In genomic region chr7:140924019-140924820, GRCh38 we compare ENCODE assay signal across 8 cellular contexts. TPM values are rescaled to one million over a fixed set of nuclear protein-coding genes. Genes with fewer than 3 reads are reported as not detected.
DNase-seq lines count a peak whose midpoint lies in the region; ATAC-seq, FAIRE-seq and TF ChIP-seq lines count a peak whose summit lies in the region.

No MANE protein-coding gene starts in this region.

- no peaks in the 10 kb centered on the region for H3K27me3 ChIP-seq in PC-9 (ENCODE audit: insufficient read depth, low read depth)
- no peaks in the 10 kb centered on the region for H3K27me3 ChIP-seq in fibroblast of lung (ENCODE audit: control insufficient read depth, insufficient read depth, low read length)

- H3K4me3 Mint-ChIP-seq in activated T-cell treated with anti-CD3 and anti-CD28 coated beads, Interleukin-2, amount 50 U/mL, for 72 hours, result no peak overlapping the region
- H3K4me3 Mint-ChIP-seq in natural killer cell, result no peak overlapping the region

- intact Hi-C loops in PC-9 (cut with micrococcal nuclease; ENCODE audit: unreplicated experiment), result loop anchor here (2.0 to 10.0 kb wide), 3 partner anchors 91 to 449 kb away; partner anchors contain the start of genes MKRN1 and MRPS33
- intact Hi-C loops in natural killer cell (cut with micrococcal nuclease), result loop anchor here (1.0 to 10.0 kb wide), 5 partner anchors 37 to 447 kb away; partner anchors contain the start of genes MKRN1 and NDUFB2

- H3K36me3 ChIP-seq in PC-9 (ENCODE audit: low read depth) (no peaks in the 10 kb centered on the region), fibroblast of lung (ENCODE audit: control insufficient read depth, insufficient read depth, low read length) (no peaks in the 10 kb centered on the region)

- TF ChIP-seq CTCF in PC-9 (conservative IDR thresholded peaks at IDR 0.05) (peak; percentile 66), fibroblast of lung (conservative IDR thresholded peaks at IDR 0.05 in 1 of 2, IDR thresholded peaks at IDR 0.05 in 1 of 2; ENCODE audit: low read depth in 1 of 2, low read length in 2 of 2) (peak; percentile 56 to 61), natural killer cell (IDR thresholded peaks at IDR 0.05) (no peak)

- H2AFZ ChIP-seq in PC-9 (peak overlapping the region; percentile 96), fibroblast of lung (ENCODE audit: low read length) (peak overlapping the region; percentile 15)

- peak overlapping the region; percentile 93 for H3K9ac ChIP-seq in fibroblast of lung (ENCODE audit: insufficient read depth, low read length)

- peak; percentile 82 for ATAC-seq in GM21381 (IDR thresholded peaks at IDR 0.05; ENCODE audit: unreplicated experiment)
- ATAC-seq in activated T-cell treated with anti-CD3 and anti-CD28 coated beads, Interleukin-2, amount 50 U/mL, for 72 hours (replicated peaks in 1 of 2), result peak; percentile 78 to 79
- ATAC-seq in natural killer cell, result peak; percentile 79 to 90 (median 79)

- no peaks in the 10 kb centered on the region for H3K9me3 Mint-ChIP-seq in activated T-cell treated with anti-CD3 and anti-CD28 coated beads, Interleukin-2, amount 50 U/mL, for 72 hours
- H3K9me3 Mint-ChIP-seq in natural killer cell, result no peaks in the 10 kb centered on the region

- H3K27ac Mint-ChIP-seq in activated T-cell treated with anti-CD3 and anti-CD28 coated beads, Interleukin-2, amount 50 U/mL, for 72 hours, result no peak overlapping the region
- no peak overlapping the region for H3K27ac Mint-ChIP-seq in natural killer cell

- H3K27ac ChIP-seq in PC-9 (peak overlapping the region; percentile 85), fibroblast of lung (ENCODE audit: insufficient read depth, low read length) (peak overlapping the region; percentile 93)

- H3K4me2 ChIP-seq in PC-9, result peak overlapping the region; percentile 88
- peak overlapping the region; percentile 95 for H3K4me2 ChIP-seq in fibroblast of lung (ENCODE audit: extremely low read depth, insufficient read depth, low read length)

- CTCF ChIA-PET in PC-9 (lab: Charles Lee), result interaction anchor here (0.6 to 0.8 kb wide), 4 partner anchors 9 to 255 kb away, joined by 3 to 5 read pairs (median 3); no protein-coding TSS in a partner anchor

- peaks cover 50% of the 10 kb centered on the region for H3K4me1 ChIP-seq in PC-9 (replicated peaks; ENCODE audit: insufficient read depth)
- no peaks in the 10 kb centered on the region for H3K4me1 ChIP-seq in fibroblast of lung (ENCODE audit: control insufficient read depth, extremely low read depth, insufficient read depth, low read length)

- H3K79me2 ChIP-seq in PC-9 (ENCODE audit: low read depth) (peaks cover 53% of the 10 kb centered on the region), fibroblast of lung (ENCODE audit: control insufficient read depth, insufficient read depth, low read length) (peaks cover 47% of the 10 kb centered on the region)

- H3K9me2 ChIP-seq in PC-9 (ENCODE audit: insufficient read depth), result no peaks in the 10 kb centered on the region

- H3K36me3 Mint-ChIP-seq in activated T-cell treated with anti-CD3 and anti-CD28 coated beads, Interleukin-2, amount 50 U/mL, for 72 hours (ENCODE audit: insufficient read depth in 2 of 2), result peaks cover 2 to 3% of the 10 kb centered on the region in 2 donors
- no peaks in the 10 kb centered on the region for H3K36me3 Mint-ChIP-seq in natural killer cell

- no TSS peak for BruUV-seq in PC-9 (replicated peaks; lab: Mats Ljungman, UMichigan)

- no peak for FAIRE-seq in HTR-8/SVneo (lab: Jason Lieb, UNC)

- POLR2A ChIA-PET in PC-9 (lab: Charles Lee; ENCODE audit: unreplicated experiment), result interaction anchor here (0.5 to 0.6 kb wide), 3 partner anchors 11 to 262 kb away, joined by 5 to 10 read pairs (median 5); no protein-coding TSS in a partner anchor

- H4K20me1 ChIP-seq in PC-9 (ENCODE audit: insufficient read depth) (peaks cover 30% of the 10 kb centered on the region), fibroblast of lung (ENCODE audit: control insufficient read depth, extremely low read depth, insufficient read depth, low read length) (peaks cover 5% of the 10 kb centered on the region)

- DNase-seq in DMS114 treated with DMSO at 0.1 percent for 48 hours (lab: John Stamatoyannopoulos, UW; ENCODE audit: unreplicated experiment) (peak; percentile 38), HTR-8/SVneo (ENCODE audit: insufficient read length, low spot score) (peak; percentile 60), PC-9 (peak; percentile 51 to 69), fibroblast of lung (ENCODE audit: low read depth in 2 of 2) (peak; percentile 62 to 65), natural killer cell (peak; percentile 86)
- peak; percentile 79 to 80 for DNase-seq in activated T-cell treated with anti-CD3 and anti-CD28 coated beads, Interleukin-2, amount 50 U/mL, for 72 hours
- peak; percentile 74 to 92 (median 84) for DNase-seq in stimulated activated naive CD4-positive, alpha-beta T cell (lab: John Stamatoyannopoulos, UW)

- no peaks in the 10 kb centered on the region for H3K27me3 Mint-ChIP-seq in activated T-cell treated with anti-CD3 and anti-CD28 coated beads, Interleukin-2, amount 50 U/mL, for 72 hours (ENCODE audit: low read depth)
- H3K27me3 Mint-ChIP-seq in natural killer cell (ENCODE audit: low read depth in 2 of 2), result peaks cover 2 to 4% of the 10 kb centered on the region in 2 donors

- H3K4me3 ChIP-seq in PC-9 (peak overlapping the region; percentile 98), fibroblast of lung (replicated peaks in 1 of 4; ENCODE audit: control extremely low read depth in 1 of 4, insufficient read depth in 1 of 4, low read depth in 3 of 4, low read length in 4 of 4) (peak overlapping the region; percentile 76 to 91 (median 86))

- peaks cover 7% of the 10 kb centered on the region for H3K4me1 Mint-ChIP-seq in activated T-cell treated with anti-CD3 and anti-CD28 coated beads, Interleukin-2, amount 50 U/mL, for 72 hours (ENCODE audit: low read depth)
- H3K4me1 Mint-ChIP-seq in natural killer cell, result peaks cover 16 to 17% of the 10 kb centered on the region in 2 donors

- H3K9me3 ChIP-seq in PC-9 (ENCODE audit: insufficient read depth, low read depth) (no peaks in the 10 kb centered on the region), fibroblast of lung (ENCODE audit: control insufficient read depth, insufficient read depth, low read depth, low read length) (no peaks in the 10 kb centered on the region)

- peaks cover 12% of the 10 kb centered on the region for H3F3A ChIP-seq in PC-9 (ENCODE audit: insufficient read depth, low read depth)

RNA-seq across cellular contexts. Expression of gene BRAF, which starts 0.5 kb away (rescaled TPM):
- total RNA-seq in PC-9 (2021) (45.0 and 56.9 TPM in 2 replicates), fibroblast of lung (21.3 and 23.1 TPM in 2 replicates), natural killer cell (10 to 100 TPM; 54.3 to 67.7 (median 64.1) TPM)
- total RNA-seq in activated T-cell treated with anti-CD3 and anti-CD28 coated beads, Interleukin-2, amount 50 U/mL, for 72 hours, result 10 to 100 TPM; 51.7 to 56.2 TPM
- polyA plus RNA-seq in fibroblast of lung, result 10.9 and 21.1 TPM in 2 replicates
- 5.9 and 8.9 TPM in 2 replicates for polyA plus RNA-seq in fibroblast of lung (2012)
- polyA minus RNA-seq in fibroblast of lung (ENCODE audit: low replicate concordance), result 4.3 and 9.3 TPM in 2 replicates

Comparison
In these comparisons a context has a peak if more than half of its experiments do, and no peak if none do; other contexts are left out.
1. Peak in every context shown above with its lines: DNase-seq, ATAC-seq, H3K4me3 ChIP-seq and H3K27ac ChIP-seq.